ENCODE assay signal across 18 cellular contexts in the genomic region with DNA sequence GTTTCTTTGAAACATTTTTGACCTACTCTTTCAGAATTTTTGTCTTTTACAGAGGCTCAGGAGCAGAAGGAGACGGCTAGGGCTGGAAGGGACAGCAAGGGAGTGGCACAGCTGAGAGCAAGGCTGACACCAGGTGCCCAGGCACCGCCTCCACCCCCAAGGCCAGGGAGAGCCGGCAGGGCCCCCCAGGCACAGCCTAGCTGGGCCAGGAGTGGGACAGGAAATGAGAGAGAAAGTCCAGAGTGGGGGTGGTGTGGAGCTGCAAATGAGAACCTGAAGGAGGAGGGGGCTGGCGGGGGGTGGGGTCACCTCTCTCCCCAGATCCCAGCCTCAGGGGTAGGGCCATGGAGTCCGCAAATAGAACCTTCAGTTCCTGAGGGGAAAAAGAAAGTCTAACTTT.
"Had no signal": no experiment of that assay in that cellular context is flagged by ENCODE, and none has a peak within 500 bp of the region (broad histone marks: within the 10 kb centered on the region; RNA-seq: fewer than 3 reads in every experiment).

No MANE protein-coding gene starts in this region.

- H3K27ac Mint-ChIP-seq: activated naive CD8-positive, alpha-beta T cell treated with anti-CD3 and anti-CD28 coated beads, Interleukin-2, amount 50 U/mL, for 24 hours; naive thymus-derived CD4-positive, alpha-beta T cell; T-helper 2 cell treated with Interferon-gamma antibody and Interleukin-4, amounts not matched to agents 5 μg/mL and 100 μg/mL, for 36 hours had no signal

- H3K4me3 Mint-ChIP-seq: activated naive CD8-positive, alpha-beta T cell treated with anti-CD3 and anti-CD28 coated beads, Interleukin-2, amount 50 U/mL, for 24 hours; activated T-cell treated with anti-CD3 and anti-CD28 coated beads, Interleukin-2, amount 50 U/mL, for 4 hours; naive thymus-derived CD4-positive, alpha-beta T cell; T-helper 2 cell treated with Interferon-gamma antibody and Interleukin-4, amounts not matched to agents 5 μg/mL and 100 μg/mL, for 36 hours had no signal

- H3K4me1 Mint-ChIP-seq: activated naive CD8-positive, alpha-beta T cell treated with anti-CD3 and anti-CD28 coated beads, Interleukin-2, amount 50 U/mL, for 24 hours had no signal

- H3K27ac ChIP-seq: coronary artery, epithelial cell of prostate, gastroesophageal sphincter, prostate gland, right lobe of liver had no signal

- H3K9me3 Mint-ChIP-seq: activated naive CD8-positive, alpha-beta T cell treated with anti-CD3 and anti-CD28 coated beads, Interleukin-2, amount 50 U/mL, for 24 hours; activated T-cell treated with anti-CD3 and anti-CD28 coated beads, Interleukin-2, amount 50 U/mL, for 4 hours; naive thymus-derived CD4-positive, alpha-beta T cell; T-helper 2 cell treated with Interferon-gamma antibody and Interleukin-4, amounts not matched to agents 5 μg/mL and 100 μg/mL, for 36 hours had no signal

- H3K36me3 ChIP-seq: gastroesophageal sphincter, prostate gland, right lobe of liver had no signal

- ATAC-seq: activated naive CD8-positive, alpha-beta T cell treated with anti-CD3 and anti-CD28 coated beads, Interleukin-2, amount 50 U/mL, for 24 hours; activated T-cell treated with anti-CD3 and anti-CD28 coated beads, Interleukin-2, amount 50 U/mL, for 4 hours; gastroesophageal sphincter; naive thymus-derived CD4-positive, alpha-beta T cell; right lobe of liver had no signal

- H3K36me3 Mint-ChIP-seq: naive thymus-derived CD4-positive, alpha-beta T cell had no signal

- H3K27me3 Mint-ChIP-seq: activated naive CD8-positive, alpha-beta T cell treated with anti-CD3 and anti-CD28 coated beads, Interleukin-2, amount 50 U/mL, for 24 hours had no signal

- DNase-seq: activated CD4-positive, alpha-beta T cell treated with anti-CD3 and anti-CD28 coated beads for 1 hour; activated CD4-positive, alpha-beta T cell treated with anti-CD3 and anti-CD28 coated beads, Interleukin-2, amount 50 U/mL, for 48 hours; activated naive CD4-positive, alpha-beta T cell; activated naive CD8-positive, alpha-beta T cell treated with anti-CD3 and anti-CD28 coated beads, Interleukin-2, amount 50 U/mL, for 24 hours; activated T-cell treated with anti-CD3 and anti-CD28 coated beads, Interleukin-2, amount 50 U/mL, for 4 hours; caudate nucleus; effector memory CD4-positive, alpha-beta T cell; kidney glomerular epithelial cell; naive thymus-derived CD4-positive, alpha-beta T cell; right lobe of liver; stimulated activated CD4-positive, alpha-beta T cell treated with anti-CD3 and anti-CD28 coated beads, Interleukin-1b, Interleukin-23, amount 100 ng/mL, for 48 hours; stimulated activated naive CD4-positive, alpha-beta T cell; SW 1271 had no signal

- H3K27me3 ChIP-seq: right lobe of liver had no signal

- H3K4me3 ChIP-seq: coronary artery, gastroesophageal sphincter, prostate gland, right lobe of liver had no signal

- H3K9me3 ChIP-seq: gastroesophageal sphincter, prostate gland, right lobe of liver had no signal

- H3K4me1 ChIP-seq: gastroesophageal sphincter, prostate gland, right lobe of liver had no signal
